8 cellular contexts compared by ENCODE assay signal in genomic region chr7:148142660-148143248, GRCh38.
DNase-seq lines count a peak whose midpoint lies in the region; ATAC-seq and TF ChIP-seq lines count a peak whose summit lies in the region.

No MANE protein-coding gene starts in this region.

- H3K27me3 ChIP-seq in HL-60 (ENCODE audit: insufficient read depth, poor library complexity, severe bottlenecking) (no peaks in the 10 kb centered on the region), OCI-LY1 (ENCODE audit: insufficient read depth, low read length) (peaks cover 4% of the 10 kb centered on the region; the same call in 1 of the 2 replicates), fibroblast of lung (ENCODE audit: control insufficient read depth, insufficient read depth, low read length) (no peaks in the 10 kb centered on the region)

- H4K20me1 ChIP-seq in OCI-LY1 (ENCODE audit: insufficient read depth, low read length) (no peaks in the 10 kb centered on the region), fibroblast of lung (ENCODE audit: control insufficient read depth, extremely low read depth, insufficient read depth, low read length) (no peaks in the 10 kb centered on the region)

- H2AFZ ChIP-seq in OCI-LY1 (ENCODE audit: low read length), result no peak overlapping the region
- no peak overlapping the region for H2AFZ ChIP-seq in fibroblast of lung (ENCODE audit: low read length)

- H3K9ac ChIP-seq in OCI-LY1 (ENCODE audit: low read length) (no peak overlapping the region), fibroblast of lung (ENCODE audit: insufficient read depth, low read length) (no peak overlapping the region)

- peak; percentile 35 to 84 (median 40) for DNase-seq in NCI-H1417 (lab: John Stamatoyannopoulos, UW)
- no peak for DNase-seq in NCI-H1417 treated with DMSO at 0.1 percent for 48 hours (lab: John Stamatoyannopoulos, UW)
- DNase-seq in HL-60 (ENCODE audit: low read depth in 1 of 2, low spot score in 1 of 2), result peak in 1 of 2 experiments; percentile 30
- peak in 1 of 2 donors; percentile 37 for DNase-seq in fibroblast of lung (ENCODE audit: low read depth in 2 of 2)
- peak; percentile 34 for DNase-seq in putamen (ENCODE audit: low spot score)

- peak; percentile 57 for TF ChIP-seq CTCF in HL-60 (IDR thresholded peaks at IDR 0.05; ENCODE audit: insufficient read depth, low read length)
- peak; percentile 84 for TF ChIP-seq CTCF in OCI-LY1 (IDR thresholded peaks at IDR 0.05; ENCODE audit: low read length)
- peak; percentile 13 to 55 for TF ChIP-seq CTCF in fibroblast of lung (conservative IDR thresholded peaks at IDR 0.05 in 1 of 2, IDR thresholded peaks at IDR 0.05 in 1 of 2; ENCODE audit: low read depth in 1 of 2, low read length in 2 of 2)

- H3K9me2 ChIP-seq in OCI-LY1 (ENCODE audit: low read depth, low read length), result no peaks in the 10 kb centered on the region

- H3K4me1 ChIP-seq in OCI-LY1 (ENCODE audit: insufficient read depth, low read length, severe bottlenecking) (no peaks in the 10 kb centered on the region), fibroblast of lung (ENCODE audit: control insufficient read depth, extremely low read depth, insufficient read depth, low read length) (no peaks in the 10 kb centered on the region)

- ATAC-seq in HG03045 (IDR thresholded peaks at IDR 0.05; ENCODE audit: unreplicated experiment) (no peak), GM21447 (IDR thresholded peaks at IDR 0.05; ENCODE audit: unreplicated experiment) (no peak)

- no peaks in the 10 kb centered on the region for H3K9me3 ChIP-seq in OCI-LY1 (ENCODE audit: low read length)
- H3K9me3 ChIP-seq in fibroblast of lung (ENCODE audit: control insufficient read depth, insufficient read depth, low read depth, low read length), result no peaks in the 10 kb centered on the region

- no peaks in the 10 kb centered on the region for H3K79me2 ChIP-seq in OCI-LY1 (ENCODE audit: insufficient read depth, low read length)
- H3K79me2 ChIP-seq in fibroblast of lung (ENCODE audit: control insufficient read depth, insufficient read depth, low read length), result no peaks in the 10 kb centered on the region

- H3K4me3 ChIP-seq in HL-60 (replicated peaks; ENCODE audit: insufficient read depth, low read length) (no peak overlapping the region), OCI-LY1 (ENCODE audit: low read depth, low read length, poor library complexity, severe bottlenecking) (no peak overlapping the region), fibroblast of lung (replicated peaks in 1 of 4; ENCODE audit: control extremely low read depth in 1 of 4, insufficient read depth in 1 of 4, low read depth in 3 of 4, low read length in 4 of 4) (no peak overlapping the region)

- H3K27ac ChIP-seq in HL-60 (replicated peaks) (no peak overlapping the region), OCI-LY1 (ENCODE audit: low read depth, low read length, poor library complexity, severe bottlenecking) (no peak overlapping the region), fibroblast of lung (ENCODE audit: insufficient read depth, low read length) (no peak overlapping the region)

- H3K36me3 ChIP-seq in OCI-LY1 (ENCODE audit: insufficient read depth, low read length), result no peaks in the 10 kb centered on the region
- H3K36me3 ChIP-seq in fibroblast of lung (ENCODE audit: control insufficient read depth, insufficient read depth, low read length), result no peaks in the 10 kb centered on the region

- no peak overlapping the region for H3K4me2 ChIP-seq in OCI-LY1 (ENCODE audit: low read length)
- H3K4me2 ChIP-seq in fibroblast of lung (ENCODE audit: extremely low read depth, insufficient read depth, low read length), result no peak overlapping the region

- H3F3A ChIP-seq in OCI-LY1 (ENCODE audit: insufficient read depth, low read length), result no peaks in the 10 kb centered on the region

Comparison
In these comparisons a context has a peak if more than half of its experiments do, and no peak if none do; other contexts are left out.
1. CTCF ChIP-seq: peak in every context shown above with its lines; median percentile 84 in OCI-LY1; 57 in HL-60; 34 in fibroblast of lung.